In the genomic region with DNA sequence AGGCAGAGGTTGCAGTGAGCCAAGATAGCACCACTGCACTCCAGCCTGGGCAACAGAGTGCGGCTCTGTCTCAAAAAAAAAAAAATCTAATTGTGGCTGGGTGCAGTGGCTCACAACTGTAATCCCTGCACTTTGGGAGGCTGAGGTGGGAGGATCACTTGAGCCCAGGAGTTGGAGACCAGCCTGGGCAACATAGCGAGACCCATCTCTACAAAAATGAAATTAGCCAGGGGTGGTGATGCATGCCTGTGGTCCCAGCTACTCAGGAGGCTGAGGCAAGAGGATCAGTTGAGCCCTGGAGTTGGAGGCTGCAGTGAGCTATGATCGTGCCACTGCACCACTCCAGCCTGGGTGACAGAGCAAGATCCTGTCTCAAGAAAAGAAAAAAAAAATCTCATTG, we compare ENCODE assay signal across 14 cellular contexts. TPM values are rescaled to one million over a fixed set of nuclear protein-coding genes. Genes with fewer than 3 reads are reported as not detected.
DNase-seq lines count a peak whose midpoint lies in the region; ATAC-seq, FAIRE-seq and TF ChIP-seq lines count a peak whose summit lies in the region.
"Not testable (repeated sequence)": the region's sequence is repeated elsewhere in the genome, so short reads cannot be mapped to it uniquely, and the experiment has no call there.
"Had no signal": no experiment of that assay in that cellular context is flagged by ENCODE, and none has a peak within 500 bp of the region (broad histone marks: within the 10 kb centered on the region; RNA-seq: fewer than 3 reads in every experiment).

No MANE protein-coding gene starts in this region.

- H3K4me2 ChIP-seq in A549; PC-3 (ENCODE audit: low read length); hepatocyte: not testable (repeated sequence)

- H3K79me2 ChIP-seq in PC-3 (ENCODE audit: low read length) (peaks cover 83% of the 10 kb centered on the region), hepatocyte (peaks cover 24% of the 10 kb centered on the region)

- H3K4me3 ChIP-seq in A549; PC-3 (ENCODE audit: low read length); colonic mucosa; hepatocyte; small intestine (ENCODE audit: low read depth in 1 of 2, low read length in 2 of 2): not testable (repeated sequence)

- not testable (repeated sequence) for H3K9me2 ChIP-seq in PC-3 (replicated peaks; ENCODE audit: low read length); hepatocyte (replicated peaks; ENCODE audit: insufficient read depth)

- not testable (repeated sequence) for H3K9me3 ChIP-seq in A549; PC-3 (ENCODE audit: low read length); colonic mucosa; hepatocyte (ENCODE audit: low read depth); small intestine (ENCODE audit: control insufficient read depth, low read depth)

- H3K27me3 ChIP-seq in PC-3 (ENCODE audit: low read length); colonic mucosa; small intestine (ENCODE audit: control insufficient read depth in 2 of 2, insufficient read depth in 2 of 2, low read length in 2 of 2): not testable (repeated sequence)
- peaks cover 18% of the 10 kb centered on the region for H3K27me3 ChIP-seq in hepatocyte

- not testable (repeated sequence) for BruUV-seq in PC-3 (replicated peaks; lab: Mats Ljungman, UMichigan)

- ATAC-seq in A549, PC-3: not testable (repeated sequence)

- not testable (repeated sequence) for H3K36me3 ChIP-seq in PC-3 (ENCODE audit: low read depth, low read length); colonic mucosa; hepatocyte (replicated peaks; ENCODE audit: insufficient read depth, low read depth); small intestine (ENCODE audit: control insufficient read depth in 2 of 2, insufficient read depth in 2 of 2, low read length in 2 of 2)

- intact Hi-C loops in PC-3 (cut with micrococcal nuclease) = loop anchor here (5.0 kb wide), 2 partner anchors 34 to 59 kb away; a partner anchor contains a TSS
- intact Hi-C loops in colonic mucosa (cut with DNase I) = not testable (repeated sequence)

- TF ChIP-seq POLR2A in A549 (IDR thresholded peaks at IDR 0.05; ENCODE audit: low read length) = not testable (repeated sequence)

- CTCF ChIA-PET in A549 (lab: Yijun Ruan, JAX) = interaction anchor here (0.6 to 1.7 kb wide), 3 partner anchors 13 to 134 kb away, joined by 3 to 6 read pairs (median 4); no protein-coding TSS in a partner anchor
- CTCF ChIA-PET in PC-3 (lab: Charles Lee) = not testable (repeated sequence)
- CTCF ChIA-PET in RWPE1 (lab: Yijun Ruan, JAX) = interaction anchor here (0.7 kb wide), 1 partner anchor 746 kb away, joined by 4 read pairs; no protein-coding TSS in a partner anchor

- TF ChIP-seq EP300 in A549 (IDR thresholded peaks at IDR 0.05) = not testable (repeated sequence)

- not testable (repeated sequence) for H4K20me1 ChIP-seq in PC-3 (ENCODE audit: low read length); hepatocyte (ENCODE audit: insufficient read depth, poor library complexity, severe bottlenecking)

- H3K27ac ChIP-seq in A549 = peak overlapping the region; percentile 85 to 91
- H3K27ac ChIP-seq in PC-3 (ENCODE audit: low read length) = peak overlapping the region; percentile 99; the same call in 1 of the 2 replicates
- H3K27ac ChIP-seq in RWPE1 = peak overlapping the region; percentile 73; the same call in 1 of the 2 replicates
- H3K27ac ChIP-seq in colonic mucosa = peak overlapping the region; percentile 95
- peak overlapping the region; percentile 98 for H3K27ac ChIP-seq in hepatocyte
- H3K27ac ChIP-seq in small intestine (ENCODE audit: low read depth in 1 of 2, low read length in 1 of 2) = peak overlapping the region; percentile 96 to 97

- H3F3A ChIP-seq in PC-3 (ENCODE audit: low read length, unreplicated experiment) = not testable (repeated sequence)

- FAIRE-seq in A549 (lab: Jason Lieb, UNC); small intestine (lab: Jason Lieb, UNC): not testable (repeated sequence)

- H3K4me1 ChIP-seq in A549 (peaks cover 33% of the 10 kb centered on the region), PC-3 (ENCODE audit: insufficient read depth, low read length) (peaks cover 41% of the 10 kb centered on the region), hepatocyte (ENCODE audit: insufficient read depth) (peaks cover 18% of the 10 kb centered on the region)
- H3K4me1 ChIP-seq in colonic mucosa; small intestine (ENCODE audit: control insufficient read depth in 2 of 2, insufficient read depth in 1 of 2, low read depth in 1 of 2, low read length in 1 of 2): not testable (repeated sequence)

- 100% methylated on average over 3 of the region's 3 CpGs for WGBS in A549 (ENCODE audit: missing lambda C conversion rate)
- 90% methylated on average over 3 of the region's 3 CpGs for WGBS in hepatocyte (ENCODE audit: low lambda C conversion rate, missing lambda C conversion rate)
- WGBS in small intestine, 3 donors = 74 to 83% (median 76%) methylated on average over 3 of the region's 3 CpGs

- H3K9ac ChIP-seq in PC-3 (ENCODE audit: low read length); colonic mucosa (ENCODE audit: low read depth in 2 of 2, low read length in 2 of 2): not testable (repeated sequence)

- POLR2A ChIA-PET in A549 (lab: Yijun Ruan, JAX) = interaction anchor here (0.6 kb wide), 1 partner anchor 61 kb away, joined by 4 read pairs; no protein-coding TSS in a partner anchor
- POLR2A ChIA-PET in PC-3 (lab: Charles Lee; ENCODE audit: unreplicated experiment); RWPE1 (lab: Yijun Ruan, JAX; ENCODE audit: low non-redundant PET): not testable (repeated sequence)

- DNase-seq in A549 (ENCODE audit: low read depth in 1 of 2, low spot score in 1 of 2); PC-3; RWPE1 (ENCODE audit: low spot score); colonic mucosa; hepatocyte (ENCODE audit: low spot score); small intestine: not testable (repeated sequence)

- TF ChIP-seq CTCF in A549 (IDR thresholded peaks at IDR 0.05); PC-3 (conservative IDR thresholded peaks at IDR 0.05; ENCODE audit: low read depth, low read length); RWPE1 (conservative IDR thresholded peaks at IDR 0.05; ENCODE audit: low read depth); colonic mucosa (IDR thresholded peaks at IDR 0.05); hepatocyte (IDR thresholded peaks at IDR 0.05; ENCODE audit: poor library complexity): not testable (repeated sequence)

- not testable (repeated sequence) for H2AFZ ChIP-seq in PC-3 (ENCODE audit: low read length); hepatocyte

- not testable (repeated sequence) for TF ChIP-seq RAD21 in A549 (conservative IDR thresholded peaks at IDR 0.05 in 1 of 2, IDR thresholded peaks at IDR 0.05 in 1 of 2)

RNA-seq across cellular contexts. Expression of a gene that starts 3.7 kb away (rescaled TPM):
- polyA plus RNA-seq in A549 (2011; rRNA removed) (2.7 and 4.8 TPM in 2 replicates), A549 (2017; fragmentation: RNase III; extraction: RNeasy Plus Mini Kit Qiagen cat#74134 plus additional on column Dnase treatment) (1.6 to 2.4 TPM (median 1.8 TPM) in 3 replicates), hepatocyte (14.6 and 16.7 TPM in 2 replicates), small intestine (10 to 100 TPM; 32.0 to 45.2 (median 37.3) TPM)
- polyA plus RNA-seq in A549 (2012; cell fraction: cytosol; rRNA removed) = 0.61 and 0.80 TPM in 2 replicates
- polyA plus RNA-seq in A549 (2012; cell fraction: nucleus; rRNA removed) = 2.0 and 2.8 TPM in 2 replicates
- 3.0 and 3.3 TPM in 2 replicates for polyA minus RNA-seq in A549 (2011; rRNA and poly(A)+ RNA removed)
- total RNA-seq in PC-3 (2014; rRNA removed) (39.5 and 41.7 TPM in 2 replicates), colonic mucosa (100 to 1,000 TPM; 108 to 132 TPM), hepatocyte (19.1 and 22.6 TPM in 2 replicates)
- total RNA-seq: A172; B cell; CD8-positive, alpha-beta T cell; GM12878; GM23248 had no signal
- polyA plus RNA-seq: AG04450, GM12878, GM23248 had no signal

RNA-seq across cellular contexts. Expression of a gene that starts 22.7 kb away (rescaled TPM):
- polyA plus RNA-seq in A549 (2011; rRNA removed) (0.27 and 1.2 TPM in 2 replicates), A549 (2017; fragmentation: RNase III; extraction: RNeasy Plus Mini Kit Qiagen cat#74134 plus additional on column Dnase treatment) (0.25 to 0.32 TPM (median 0.28 TPM) in 3 replicates), hepatocyte (0.21 and 0.35 TPM in 2 replicates), small intestine (under 1 TPM in 1 of 3 donors, not detected in 2; 0.13 TPM)
- polyA plus RNA-seq in A549 (2012; cell fraction: cytosol; rRNA removed) = 0.13 and 0.49 TPM in 2 replicates
- 0.58 TPM in 1 of 2 replicates, not detected in the other for polyA plus RNA-seq in A549 (2012; cell fraction: nucleus; rRNA removed)
- polyA minus RNA-seq in A549 (2011; rRNA and poly(A)+ RNA removed) = 1.5 TPM in 1 of 2 replicates, not detected in the other
- total RNA-seq in PC-3 (2014; rRNA removed) (not detected in 2 replicates), colonic mucosa (not detected), hepatocyte (not detected in 2 replicates)
- total RNA-seq: A172, Caco-2, GM23248, H7 had no signal
- polyA plus RNA-seq: AG04450, GM23248 had no signal

RNA-seq across cellular contexts. Expression of a gene that starts 47.3 kb away (rescaled TPM):
- 1.7 and 2.2 TPM in 2 replicates for polyA plus RNA-seq in A549 (2011; rRNA removed)
- 4.2 and 6.1 TPM in 2 replicates for polyA plus RNA-seq in A549 (2012; cell fraction: cytosol; rRNA removed)
- 9.9 and 11.3 TPM in 2 replicates for polyA plus RNA-seq in A549 (2012; cell fraction: nucleus; rRNA removed)
- polyA plus RNA-seq in A549 (2017; fragmentation: RNase III; extraction: RNeasy Plus Mini Kit Qiagen cat#74134 plus additional on column Dnase treatment) = 13.1 to 14.3 TPM (median 13.6 TPM) in 3 replicates
- 3.3 and 4.6 TPM in 2 replicates for polyA minus RNA-seq in A549 (2011; rRNA and poly(A)+ RNA removed)
- total RNA-seq in PC-3 (2014; rRNA removed) = 21.0 and 29.5 TPM in 2 replicates
- 1 to 10 TPM; 3.9 to 9.2 TPM for total RNA-seq in colonic mucosa
- 2.1 and 2.2 TPM in 2 replicates for total RNA-seq in hepatocyte
- 1.9 and 2.3 TPM in 2 replicates for polyA plus RNA-seq in hepatocyte
- polyA plus RNA-seq in small intestine = 1 to 10 TPM; 1.4 to 3.1 (median 2.4) TPM

RNA-seq across cellular contexts. Expression of a gene that starts 49.2 kb away (rescaled TPM):
- polyA plus RNA-seq in A549 (2011; rRNA removed) (0.89 and 1.2 TPM in 2 replicates), A549 (2017; fragmentation: RNase III; extraction: RNeasy Plus Mini Kit Qiagen cat#74134 plus additional on column Dnase treatment) (0.24 to 0.40 TPM (median 0.31 TPM) in 3 replicates), hepatocyte (3.0 and 3.6 TPM in 2 replicates), small intestine (1 to 10 TPM in 2 of 3 donors, under 1 TPM in 1; 0.67 to 2.6 (median 2.4) TPM)
- polyA plus RNA-seq in A549 (2012; cell fraction: cytosol; rRNA removed) = 0.26 and 0.38 TPM in 2 replicates
- 0.91 and 0.95 TPM in 2 replicates for polyA plus RNA-seq in A549 (2012; cell fraction: nucleus; rRNA removed)
- 2.6 and 2.8 TPM in 2 replicates for polyA minus RNA-seq in A549 (2011; rRNA and poly(A)+ RNA removed)
- total RNA-seq in PC-3 (2014; rRNA removed) (1.5 and 4.3 TPM in 2 replicates), colonic mucosa (1 to 10 TPM; 3.1 to 4.0 TPM), hepatocyte (2.2 and 3.2 TPM in 2 replicates)
- total RNA-seq: Caco-2 had no signal
